1 cellular context compared by ENCODE assay signal in the genomic region with DNA sequence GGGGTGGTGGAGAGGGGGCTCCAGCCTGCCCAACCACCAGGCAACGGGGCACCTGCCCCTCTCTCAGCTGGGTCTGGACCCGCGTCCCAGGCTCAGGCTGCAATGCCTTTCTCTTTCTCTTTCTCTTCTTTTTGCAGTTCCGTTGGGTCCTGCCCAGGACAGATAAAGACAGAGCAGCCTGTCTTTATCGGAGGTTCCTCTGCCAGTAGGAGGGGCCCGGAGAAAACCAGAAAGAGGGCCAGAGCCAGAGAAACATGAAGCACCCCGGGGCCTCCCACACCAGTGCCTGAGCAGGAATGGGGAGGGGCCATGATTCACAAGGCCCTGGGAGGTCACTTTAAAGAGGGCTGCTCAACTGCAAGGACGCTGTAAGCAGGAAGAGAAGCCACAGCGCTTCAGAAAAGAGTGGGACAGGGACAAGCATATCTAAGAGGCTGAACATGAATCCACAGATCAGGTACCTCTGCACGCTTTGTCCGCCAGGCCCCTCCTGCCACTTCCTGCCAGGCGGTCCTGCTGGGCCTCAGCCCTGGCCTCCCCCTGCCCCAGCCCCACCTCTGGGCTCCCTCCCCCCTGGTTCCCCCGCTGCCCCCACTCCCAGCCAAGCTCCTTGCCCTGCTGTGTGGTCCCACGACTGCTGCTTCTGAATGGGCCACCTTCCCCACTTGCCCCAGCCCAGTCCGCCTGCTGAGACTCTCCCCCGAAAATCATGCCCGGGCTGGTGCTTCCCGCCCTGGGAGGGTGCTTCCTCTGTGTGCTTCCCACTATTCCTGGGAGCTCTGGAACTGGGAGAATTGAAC.
TF ChIP-seq lines count a peak whose summit lies in the region.

A gene (plus strand): TSS at position 335 of the 800 bp plus-strand sequence. CDS start 106 bp downstream, at position 441.

TF ChIP-seq in GM12878, 131 proteins besides CTCF, POLR2A, EP300 and RAD21 (continued from another document and continues in another):
- TF ChIP-seq, protein P1, sequence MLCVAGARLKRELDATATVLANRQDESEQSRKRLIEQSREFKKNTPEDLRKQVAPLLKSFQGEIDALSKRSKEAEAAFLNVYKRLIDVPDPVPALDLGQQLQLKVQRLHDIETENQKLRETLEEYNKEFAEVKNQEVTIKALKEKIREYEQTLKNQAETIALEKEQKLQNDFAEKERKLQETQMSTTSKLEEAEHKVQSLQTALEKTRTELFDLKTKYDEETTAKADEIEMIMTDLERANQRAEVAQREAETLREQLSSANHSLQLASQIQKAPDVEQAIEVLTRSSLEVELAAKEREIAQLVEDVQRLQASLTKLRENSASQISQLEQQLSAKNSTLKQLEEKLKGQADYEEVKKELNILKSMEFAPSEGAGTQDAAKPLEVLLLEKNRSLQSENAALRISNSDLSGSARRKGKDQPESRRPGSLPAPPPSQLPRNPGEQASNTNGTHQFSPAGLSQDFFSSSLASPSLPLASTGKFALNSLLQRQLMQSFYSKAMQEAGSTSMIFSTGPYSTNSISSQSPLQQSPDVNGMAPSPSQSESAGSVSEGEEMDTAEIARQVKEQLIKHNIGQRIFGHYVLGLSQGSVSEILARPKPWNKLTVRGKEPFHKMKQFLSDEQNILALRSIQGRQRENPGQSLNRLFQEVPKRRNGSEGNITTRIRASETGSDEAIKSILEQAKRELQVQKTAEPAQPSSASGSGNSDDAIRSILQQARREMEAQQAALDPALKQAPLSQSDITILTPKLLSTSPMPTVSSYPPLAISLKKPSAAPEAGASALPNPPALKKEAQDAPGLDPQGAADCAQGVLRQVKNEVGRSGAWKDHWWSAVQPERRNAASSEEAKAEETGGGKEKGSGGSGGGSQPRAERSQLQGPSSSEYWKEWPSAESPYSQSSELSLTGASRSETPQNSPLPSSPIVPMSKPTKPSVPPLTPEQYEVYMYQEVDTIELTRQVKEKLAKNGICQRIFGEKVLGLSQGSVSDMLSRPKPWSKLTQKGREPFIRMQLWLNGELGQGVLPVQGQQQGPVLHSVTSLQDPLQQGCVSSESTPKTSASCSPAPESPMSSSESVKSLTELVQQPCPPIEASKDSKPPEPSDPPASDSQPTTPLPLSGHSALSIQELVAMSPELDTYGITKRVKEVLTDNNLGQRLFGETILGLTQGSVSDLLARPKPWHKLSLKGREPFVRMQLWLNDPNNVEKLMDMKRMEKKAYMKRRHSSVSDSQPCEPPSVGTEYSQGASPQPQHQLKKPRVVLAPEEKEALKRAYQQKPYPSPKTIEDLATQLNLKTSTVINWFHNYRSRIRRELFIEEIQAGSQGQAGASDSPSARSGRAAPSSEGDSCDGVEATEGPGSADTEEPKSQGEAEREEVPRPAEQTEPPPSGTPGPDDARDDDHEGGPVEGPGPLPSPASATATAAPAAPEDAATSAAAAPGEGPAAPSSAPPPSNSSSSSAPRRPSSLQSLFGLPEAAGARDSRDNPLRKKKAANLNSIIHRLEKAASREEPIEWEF (IDR thresholded peaks at IDR 0.05; ENCODE audit: insufficient replicate concordance, low read depth, low read length), result no peak
- peak in 1 of 2 experiments; percentile 24; a peak in 1 of 3 replicates for TF ChIP-seq EGR1 (IDR thresholded peaks at IDR 0.05; ENCODE audit: borderline replicate concordance in 1 of 2, low read depth in 2 of 2, low read length in 2 of 2)
- TF ChIP-seq NFXL1 (IDR thresholded peaks at IDR 0.05; ENCODE audit: borderline replicate concordance), result no peak
- TF ChIP-seq, protein P2, sequence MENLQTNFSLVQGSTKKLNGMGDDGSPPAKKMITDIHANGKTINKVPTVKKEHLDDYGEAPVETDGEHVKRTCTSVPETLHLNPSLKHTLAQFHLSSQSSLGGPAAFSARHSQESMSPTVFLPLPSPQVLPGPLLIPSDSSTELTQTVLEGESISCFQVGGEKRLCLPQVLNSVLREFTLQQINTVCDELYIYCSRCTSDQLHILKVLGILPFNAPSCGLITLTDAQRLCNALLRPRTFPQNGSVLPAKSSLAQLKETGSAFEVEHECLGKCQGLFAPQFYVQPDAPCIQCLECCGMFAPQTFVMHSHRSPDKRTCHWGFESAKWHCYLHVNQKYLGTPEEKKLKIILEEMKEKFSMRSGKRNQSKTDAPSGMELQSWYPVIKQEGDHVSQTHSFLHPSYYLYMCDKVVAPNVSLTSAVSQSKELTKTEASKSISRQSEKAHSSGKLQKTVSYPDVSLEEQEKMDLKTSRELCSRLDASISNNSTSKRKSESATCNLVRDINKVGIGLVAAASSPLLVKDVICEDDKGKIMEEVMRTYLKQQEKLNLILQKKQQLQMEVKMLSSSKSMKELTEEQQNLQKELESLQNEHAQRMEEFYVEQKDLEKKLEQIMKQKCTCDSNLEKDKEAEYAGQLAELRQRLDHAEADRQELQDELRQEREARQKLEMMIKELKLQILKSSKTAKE (IDR thresholded peaks at IDR 0.05; ENCODE audit: low read depth, poor library complexity, severe bottlenecking), result no peak
- TF ChIP-seq, protein P3, sequence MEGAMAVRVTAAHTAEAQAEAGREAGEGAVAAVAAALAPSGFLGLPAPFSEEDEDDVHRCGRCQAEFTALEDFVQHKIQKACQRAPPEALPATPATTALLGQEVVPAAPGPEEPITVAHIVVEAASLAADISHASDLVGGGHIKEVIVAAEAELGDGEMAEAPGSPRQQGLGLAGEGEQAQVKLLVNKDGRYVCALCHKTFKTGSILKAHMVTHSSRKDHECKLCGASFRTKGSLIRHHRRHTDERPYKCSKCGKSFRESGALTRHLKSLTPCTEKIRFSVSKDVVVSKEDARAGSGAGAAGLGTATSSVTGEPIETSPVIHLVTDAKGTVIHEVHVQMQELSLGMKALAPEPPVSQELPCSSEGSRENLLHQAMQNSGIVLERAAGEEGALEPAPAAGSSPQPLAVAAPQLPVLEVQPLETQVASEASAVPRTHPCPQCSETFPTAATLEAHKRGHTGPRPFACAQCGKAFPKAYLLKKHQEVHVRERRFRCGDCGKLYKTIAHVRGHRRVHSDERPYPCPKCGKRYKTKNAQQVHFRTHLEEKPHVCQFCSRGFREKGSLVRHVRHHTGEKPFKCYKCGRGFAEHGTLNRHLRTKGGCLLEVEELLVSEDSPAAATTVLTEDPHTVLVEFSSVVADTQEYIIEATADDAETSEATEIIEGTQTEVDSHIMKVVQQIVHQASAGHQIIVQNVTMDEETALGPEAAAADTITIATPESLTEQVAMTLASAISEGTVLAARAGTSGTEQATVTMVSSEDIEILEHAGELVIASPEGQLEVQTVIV (IDR thresholded peaks at IDR 0.05; ENCODE audit: borderline replicate concordance, partially characterized antibody), result no peak
- TF ChIP-seq POU2F2 (IDR thresholded peaks at IDR 0.05; ENCODE audit: borderline replicate concordance, low read depth, low read length), result 0 out of 3 replicates have a peak, but pooled peaks have one; percentile 53
- TF ChIP-seq, protein P4, sequence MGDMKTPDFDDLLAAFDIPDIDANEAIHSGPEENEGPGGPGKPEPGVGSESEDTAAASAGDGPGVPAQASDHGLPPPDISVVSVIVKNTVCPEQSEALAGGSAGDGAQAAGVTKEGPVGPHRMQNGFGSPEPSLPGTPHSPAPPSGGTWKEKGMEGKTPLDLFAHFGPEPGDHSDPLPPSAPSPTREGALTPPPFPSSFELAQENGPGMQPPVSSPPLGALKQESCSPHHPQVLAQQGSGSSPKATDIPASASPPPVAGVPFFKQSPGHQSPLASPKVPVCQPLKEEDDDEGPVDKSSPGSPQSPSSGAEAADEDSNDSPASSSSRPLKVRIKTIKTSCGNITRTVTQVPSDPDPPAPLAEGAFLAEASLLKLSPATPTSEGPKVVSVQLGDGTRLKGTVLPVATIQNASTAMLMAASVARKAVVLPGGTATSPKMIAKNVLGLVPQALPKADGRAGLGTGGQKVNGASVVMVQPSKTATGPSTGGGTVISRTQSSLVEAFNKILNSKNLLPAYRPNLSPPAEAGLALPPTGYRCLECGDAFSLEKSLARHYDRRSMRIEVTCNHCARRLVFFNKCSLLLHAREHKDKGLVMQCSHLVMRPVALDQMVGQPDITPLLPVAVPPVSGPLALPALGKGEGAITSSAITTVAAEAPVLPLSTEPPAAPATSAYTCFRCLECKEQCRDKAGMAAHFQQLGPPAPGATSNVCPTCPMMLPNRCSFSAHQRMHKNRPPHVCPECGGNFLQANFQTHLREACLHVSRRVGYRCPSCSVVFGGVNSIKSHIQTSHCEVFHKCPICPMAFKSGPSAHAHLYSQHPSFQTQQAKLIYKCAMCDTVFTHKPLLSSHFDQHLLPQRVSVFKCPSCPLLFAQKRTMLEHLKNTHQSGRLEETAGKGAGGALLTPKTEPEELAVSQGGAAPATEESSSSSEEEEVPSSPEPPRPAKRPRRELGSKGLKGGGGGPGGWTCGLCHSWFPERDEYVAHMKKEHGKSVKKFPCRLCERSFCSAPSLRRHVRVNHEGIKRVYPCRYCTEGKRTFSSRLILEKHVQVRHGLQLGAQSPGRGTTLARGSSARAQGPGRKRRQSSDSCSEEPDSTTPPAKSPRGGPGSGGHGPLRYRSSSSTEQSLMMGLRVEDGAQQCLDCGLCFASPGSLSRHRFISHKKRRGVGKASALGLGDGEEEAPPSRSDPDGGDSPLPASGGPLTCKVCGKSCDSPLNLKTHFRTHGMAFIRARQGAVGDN (IDR thresholded peaks at IDR 0.05), result peak; percentile 68; the same call in 1 of the 2 replicates
- TF ChIP-seq, protein P5, sequence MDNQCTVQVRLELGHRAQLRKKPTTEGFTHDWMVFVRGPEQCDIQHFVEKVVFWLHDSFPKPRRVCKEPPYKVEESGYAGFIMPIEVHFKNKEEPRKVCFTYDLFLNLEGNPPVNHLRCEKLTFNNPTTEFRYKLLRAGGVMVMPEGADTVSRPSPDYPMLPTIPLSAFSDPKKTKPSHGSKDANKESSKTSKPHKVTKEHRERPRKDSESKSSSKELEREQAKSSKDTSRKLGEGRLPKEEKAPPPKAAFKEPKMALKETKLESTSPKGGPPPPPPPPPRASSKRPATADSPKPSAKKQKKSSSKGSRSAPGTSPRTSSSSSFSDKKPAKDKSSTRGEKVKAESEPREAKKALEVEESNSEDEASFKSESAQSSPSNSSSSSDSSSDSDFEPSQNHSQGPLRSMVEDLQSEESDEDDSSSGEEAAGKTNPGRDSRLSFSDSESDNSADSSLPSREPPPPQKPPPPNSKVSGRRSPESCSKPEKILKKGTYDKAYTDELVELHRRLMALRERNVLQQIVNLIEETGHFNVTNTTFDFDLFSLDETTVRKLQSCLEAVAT (IDR thresholded peaks at IDR 0.05), result no peak
- TF ChIP-seq, protein P6, sequence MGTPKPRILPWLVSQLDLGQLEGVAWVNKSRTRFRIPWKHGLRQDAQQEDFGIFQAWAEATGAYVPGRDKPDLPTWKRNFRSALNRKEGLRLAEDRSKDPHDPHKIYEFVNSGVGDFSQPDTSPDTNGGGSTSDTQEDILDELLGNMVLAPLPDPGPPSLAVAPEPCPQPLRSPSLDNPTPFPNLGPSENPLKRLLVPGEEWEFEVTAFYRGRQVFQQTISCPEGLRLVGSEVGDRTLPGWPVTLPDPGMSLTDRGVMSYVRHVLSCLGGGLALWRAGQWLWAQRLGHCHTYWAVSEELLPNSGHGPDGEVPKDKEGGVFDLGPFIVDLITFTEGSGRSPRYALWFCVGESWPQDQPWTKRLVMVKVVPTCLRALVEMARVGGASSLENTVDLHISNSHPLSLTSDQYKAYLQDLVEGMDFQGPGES (IDR thresholded peaks at IDR 0.05), result no peak
- TF ChIP-seq KAT2A (conservative IDR thresholded peaks at IDR 0.05; ENCODE audit: control insufficient read depth, low read depth, low read length), result no peak
- no peak for TF ChIP-seq ZBED1 (IDR thresholded peaks at IDR 0.05; ENCODE audit: borderline replicate concordance)
- no peak for TF ChIP-seq RBBP5 (conservative IDR thresholded peaks at IDR 0.05)
- TF ChIP-seq KDM1A (IDR thresholded peaks at IDR 0.05; ENCODE audit: borderline replicate concordance), result no peak
- no peak for TF ChIP-seq ZNF24 (IDR thresholded peaks at IDR 0.05)
- no peak for TF ChIP-seq MXI1 (IDR thresholded peaks at IDR 0.05; ENCODE audit: low read depth, low read length)
- no peak for TF ChIP-seq SMARCA5 (IDR thresholded peaks at IDR 0.05)
- no peak for TF ChIP-seq ZNF217 (IDR thresholded peaks at IDR 0.05)
- no peak for TF ChIP-seq TCF12 (IDR thresholded peaks at IDR 0.05; ENCODE audit: low read depth, low read length)
- TF ChIP-seq SREBF1 (IDR thresholded peaks at IDR 0.05; ENCODE audit: low read length), result no peak
- no peak for TF ChIP-seq SP1 (IDR thresholded peaks at IDR 0.05; ENCODE audit: low read depth, low read length)
- no peak for TF ChIP-seq RELA (IDR thresholded peaks at IDR 0.05; ENCODE audit: borderline replicate concordance, partially characterized antibody)
- peak; percentile 51; the same call in 1 of the 2 replicates for TF ChIP-seq ZNF207 (IDR thresholded peaks at IDR 0.05; ENCODE audit: borderline replicate concordance)
- no peak for TF ChIP-seq TCF7 (IDR thresholded peaks at IDR 0.05; ENCODE audit: borderline replicate concordance)
- TF ChIP-seq, protein P7, sequence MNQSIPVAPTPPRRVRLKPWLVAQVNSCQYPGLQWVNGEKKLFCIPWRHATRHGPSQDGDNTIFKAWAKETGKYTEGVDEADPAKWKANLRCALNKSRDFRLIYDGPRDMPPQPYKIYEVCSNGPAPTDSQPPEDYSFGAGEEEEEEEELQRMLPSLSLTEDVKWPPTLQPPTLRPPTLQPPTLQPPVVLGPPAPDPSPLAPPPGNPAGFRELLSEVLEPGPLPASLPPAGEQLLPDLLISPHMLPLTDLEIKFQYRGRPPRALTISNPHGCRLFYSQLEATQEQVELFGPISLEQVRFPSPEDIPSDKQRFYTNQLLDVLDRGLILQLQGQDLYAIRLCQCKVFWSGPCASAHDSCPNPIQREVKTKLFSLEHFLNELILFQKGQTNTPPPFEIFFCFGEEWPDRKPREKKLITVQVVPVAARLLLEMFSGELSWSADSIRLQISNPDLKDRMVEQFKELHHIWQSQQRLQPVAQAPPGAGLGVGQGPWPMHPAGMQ (IDR thresholded peaks at IDR 0.05; ENCODE audit: borderline replicate concordance), result no peak
- TF ChIP-seq, protein P8, sequence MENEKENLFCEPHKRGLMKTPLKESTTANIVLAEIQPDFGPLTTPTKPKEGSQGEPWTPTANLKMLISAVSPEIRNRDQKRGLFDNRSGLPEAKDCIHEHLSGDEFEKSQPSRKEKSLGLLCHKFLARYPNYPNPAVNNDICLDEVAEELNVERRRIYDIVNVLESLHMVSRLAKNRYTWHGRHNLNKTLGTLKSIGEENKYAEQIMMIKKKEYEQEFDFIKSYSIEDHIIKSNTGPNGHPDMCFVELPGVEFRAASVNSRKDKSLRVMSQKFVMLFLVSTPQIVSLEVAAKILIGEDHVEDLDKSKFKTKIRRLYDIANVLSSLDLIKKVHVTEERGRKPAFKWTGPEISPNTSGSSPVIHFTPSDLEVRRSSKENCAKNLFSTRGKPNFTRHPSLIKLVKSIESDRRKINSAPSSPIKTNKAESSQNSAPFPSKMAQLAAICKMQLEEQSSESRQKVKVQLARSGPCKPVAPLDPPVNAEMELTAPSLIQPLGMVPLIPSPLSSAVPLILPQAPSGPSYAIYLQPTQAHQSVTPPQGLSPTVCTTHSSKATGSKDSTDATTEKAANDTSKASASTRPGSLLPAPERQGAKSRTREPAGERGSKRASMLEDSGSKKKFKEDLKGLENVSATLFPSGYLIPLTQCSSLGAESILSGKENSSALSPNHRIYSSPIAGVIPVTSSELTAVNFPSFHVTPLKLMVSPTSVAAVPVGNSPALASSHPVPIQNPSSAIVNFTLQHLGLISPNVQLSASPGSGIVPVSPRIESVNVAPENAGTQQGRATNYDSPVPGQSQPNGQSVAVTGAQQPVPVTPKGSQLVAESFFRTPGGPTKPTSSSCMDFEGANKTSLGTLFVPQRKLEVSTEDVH (IDR thresholded peaks at IDR 0.05; ENCODE audit: low read depth, partially characterized antibody), result no peak
- TF ChIP-seq YBX1 (IDR thresholded peaks at IDR 0.05), result no peak
- 0 out of 2 replicates have a peak, but pooled peaks have one; percentile 7 for TF ChIP-seq BCL11A (IDR thresholded peaks at IDR 0.05; ENCODE audit: low read depth, low read length)
